14 cellular contexts compared by ENCODE assay signal in genomic region chr2:151833984-151834383, GRCh38.
DNase-seq lines count a peak whose midpoint lies in the region; ATAC-seq and TF ChIP-seq lines count a peak whose summit lies in the region.
"Had no signal": no experiment of that assay in that cellular context is flagged by ENCODE, and none has a peak within 500 bp of the region (broad histone marks: within the 10 kb centered on the region; RNA-seq: fewer than 3 reads in every experiment).

No MANE protein-coding gene starts in this region.

- DNase-seq in AML-193 (lab: John Stamatoyannopoulos, UW) (peak; percentile 58 to 67), MV-4-11 (lab: John Stamatoyannopoulos, UW) (peak; percentile 88), GM13977 (ENCODE audit: low spot score) (no peak), SW480 (ENCODE audit: low spot score) (no peak), NCI-H446 (lab: John Stamatoyannopoulos, UW) (no peak)
- DNase-seq: activated T-cell treated with anti-CD3 and anti-CD28 coated beads, Interleukin-2, amount 50 U/mL, for 24 hours; amniotic stem cell; colonic mucosa; IMR-90; NCI-H1694; ovary had no signal

- no peak for TF ChIP-seq CTCF in GM13977 (IDR thresholded peaks at IDR 0.05; ENCODE audit: extremely low read depth, insufficient read depth, missing control alignments)

- peak; percentile 84 for ATAC-seq in GM19395 (IDR thresholded peaks at IDR 0.05; ENCODE audit: unreplicated experiment)
- ATAC-seq in HG02938 (IDR thresholded peaks at IDR 0.05; ENCODE audit: unreplicated experiment) = peak; percentile 87
- ATAC-seq in HG03045 (IDR thresholded peaks at IDR 0.05; ENCODE audit: unreplicated experiment) = no peak

- in situ Hi-C loops in GM13977 (cut with MboI; ENCODE audit: low pct_unique_long_range_greater_than_20kb, low sequenced_read_pairs, unreplicated experiment) = no loop called here

Comparison
In these comparisons a context has a peak if more than half of its experiments do, and no peak if none do; other contexts are left out.
1. DNase-seq: peak in AML-193 (2 of 2) and MV-4-11 (single experiment); none in GM13977 (single experiment), SW480 (single experiment) and NCI-H446 (0 of 2).